In the genomic region with DNA sequence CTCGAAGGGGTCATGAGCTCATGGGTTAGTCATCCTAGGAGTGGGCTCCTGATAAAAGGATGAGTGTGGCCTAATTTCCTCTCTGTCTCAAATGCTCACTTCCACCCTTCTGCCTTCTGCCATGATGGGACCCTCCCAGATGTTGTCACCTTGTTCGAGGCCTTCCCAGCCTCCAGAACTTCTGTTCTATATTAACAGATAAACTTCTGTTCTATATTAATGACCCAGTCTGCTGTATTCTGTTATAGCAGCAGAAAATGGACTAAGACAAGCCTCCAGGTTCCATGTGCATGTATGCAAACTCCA, we compare ENCODE assay signal across 9 cellular contexts.
"Had no signal": no experiment of that assay in that cellular context is flagged by ENCODE, and none has a peak within 500 bp of the region (broad histone marks: within the 10 kb centered on the region; RNA-seq: fewer than 3 reads in every experiment).

No MANE protein-coding gene starts in this region.

- H3K36me3 ChIP-seq: HAP-1 had no signal

- H3K27ac ChIP-seq: GM23248 had no signal

- DNase-seq: GM23248, GOT3, H7, IMR-90, KG1 had no signal

- H3K9ac ChIP-seq: GM23248 had no signal

- H3K4me3 ChIP-seq: GM23248, HAP-1, K562 had no signal

- H3K9me3 ChIP-seq: HAP-1 had no signal

- H3K4me1 ChIP-seq: HAP-1 had no signal

- FAIRE-seq: HTR-8/SVneo, K562 had no signal

- ATAC-seq: HCT116, K562 had no signal
